ENCODE assay signal across 1 cellular context in the genomic region with DNA sequence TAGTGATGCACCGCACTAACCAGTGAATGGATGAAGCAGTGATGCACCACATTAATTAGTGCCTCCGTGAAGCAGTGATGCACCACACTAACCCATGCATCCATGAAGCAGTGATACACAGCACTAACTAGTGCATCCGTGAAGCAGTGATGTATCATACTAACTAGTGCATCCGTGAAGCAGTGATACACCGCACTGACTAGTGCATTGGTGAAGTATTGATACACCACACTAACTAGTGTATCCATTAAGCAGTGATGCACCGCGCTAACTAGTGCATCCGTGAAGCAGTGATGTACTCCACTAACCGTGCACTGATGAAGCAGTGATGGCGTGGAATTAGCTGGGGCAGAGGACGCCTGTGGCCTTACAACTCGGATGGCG.
TF ChIP-seq lines count a peak whose summit lies in the region.

No MANE protein-coding gene starts in this region.

TF ChIP-seq in K562, 482 proteins besides CTCF, POLR2A, EP300 and RAD21 (continued from another document):
- TF ChIP-seq ZBTB1 (CRISPR knock-in tag; IDR thresholded peaks at IDR 0.05; ENCODE audit: borderline replicate concordance, low read depth) = no peak
- TF ChIP-seq SRSF3 (IDR thresholded peaks at IDR 0.05; ENCODE audit: insufficient read depth, low read length) = no peak
- TF ChIP-seq CREB1 (IDR thresholded peaks at IDR 0.05) = no peak
- TF ChIP-seq CREB1 (CRISPR knock-in tag; IDR thresholded peaks at IDR 0.05) = no peak
- TF ChIP-seq, protein P1, sequence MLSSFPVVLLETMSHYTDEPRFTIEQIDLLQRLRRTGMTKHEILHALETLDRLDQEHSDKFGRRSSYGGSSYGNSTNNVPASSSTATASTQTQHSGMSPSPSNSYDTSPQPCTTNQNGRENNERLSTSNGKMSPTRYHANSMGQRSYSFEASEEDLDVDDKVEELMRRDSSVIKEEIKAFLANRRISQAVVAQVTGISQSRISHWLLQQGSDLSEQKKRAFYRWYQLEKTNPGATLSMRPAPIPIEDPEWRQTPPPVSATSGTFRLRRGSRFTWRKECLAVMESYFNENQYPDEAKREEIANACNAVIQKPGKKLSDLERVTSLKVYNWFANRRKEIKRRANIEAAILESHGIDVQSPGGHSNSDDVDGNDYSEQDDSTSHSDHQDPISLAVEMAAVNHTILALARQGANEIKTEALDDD (IDR thresholded peaks at IDR 0.05) = peak; percentile 66
